In genomic region chr20:63574156-63574828, GRCh38 we compare ENCODE assay signal across 8 cellular contexts. TPM values are rescaled to one million over a fixed set of nuclear protein-coding genes. Genes with fewer than 3 reads are reported as not detected.
DNase-seq lines count a peak whose midpoint lies in the region; ATAC-seq and TF ChIP-seq lines count a peak whose summit lies in the region.

A gene with protein sequence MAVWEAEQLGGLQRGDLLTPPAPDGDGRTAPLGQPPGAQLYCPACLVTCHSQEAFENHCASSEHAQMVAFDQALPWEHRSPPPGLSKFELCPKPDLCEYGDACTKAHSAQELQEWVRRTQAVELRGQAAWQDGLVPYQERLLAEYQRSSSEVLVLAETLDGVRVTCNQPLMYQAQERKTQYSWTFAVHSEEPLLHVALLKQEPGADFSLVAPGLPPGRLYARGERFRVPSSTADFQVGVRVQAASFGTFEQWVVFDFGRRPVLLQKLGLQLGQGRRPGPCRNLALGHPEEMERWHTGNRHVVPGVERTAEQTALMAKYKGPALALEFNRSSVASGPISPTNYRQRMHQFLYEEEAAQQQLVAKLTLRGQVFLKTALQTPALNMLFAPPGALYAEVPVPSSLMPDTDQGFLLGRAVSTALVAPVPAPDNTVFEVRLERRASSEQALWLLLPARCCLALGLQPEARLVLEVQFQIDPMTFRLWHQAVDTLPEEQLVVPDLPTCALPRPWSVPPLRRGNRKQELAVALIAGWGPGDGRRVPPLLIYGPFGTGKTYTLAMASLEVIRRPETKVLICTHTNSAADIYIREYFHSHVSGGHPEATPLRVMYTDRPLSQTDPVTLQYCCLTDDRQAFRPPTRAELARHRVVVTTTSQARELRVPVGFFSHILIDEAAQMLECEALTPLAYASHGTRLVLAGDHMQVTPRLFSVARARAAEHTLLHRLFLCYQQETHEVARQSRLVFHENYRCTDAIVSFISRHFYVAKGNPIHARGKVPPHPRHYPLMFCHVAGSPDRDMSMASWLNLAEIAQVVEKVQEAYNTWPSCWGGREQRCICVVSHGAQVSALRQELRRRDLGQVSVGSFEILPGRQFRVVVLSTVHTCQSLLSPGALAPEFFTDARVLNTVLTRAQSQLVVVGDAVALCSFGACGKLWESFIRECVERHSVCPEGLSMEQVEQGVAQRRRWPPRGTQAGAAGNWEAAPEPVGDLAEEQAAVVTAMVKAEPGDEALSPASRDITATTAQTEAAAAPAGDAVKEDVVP (N-terminal part only) (minus strand): TSS chr20:63574239. CDS start chr20:63572385, 1,854 bp downstream.

- H3K27me3 Mint-ChIP-seq in dendritic cell treated with granulocyte-macrophage colony-stimulating factor and Interleukin-4, amounts not matched to agents 40 ng/mL and 50 ng/mL, for 4 days, result peaks cover 72% of the 10 kb centered on the region

- no peaks in the 10 kb centered on the region for H3K9me3 Mint-ChIP-seq in dendritic cell treated with granulocyte-macrophage colony-stimulating factor and Interleukin-4, amounts not matched to agents 40 ng/mL and 50 ng/mL, for 4 days

- ATAC-seq in GM19463 (IDR thresholded peaks at IDR 0.05; ENCODE audit: unreplicated experiment), result peak; percentile 68
- ATAC-seq in left lung, result peak; percentile 94

- peak within 1 kb of the TSS; percentile 68 for H3K4me3 ChIP-seq in BLaER1
- H3K4me3 ChIP-seq in left lung, result peak within 1 kb of the TSS; percentile 82 to 87

- H3K36me3 ChIP-seq in BLaER1 (no peaks in the 10 kb centered on the region; the same call in 1 of the 2 replicates), left lung (peaks cover 0 to 31% of the 10 kb centered on the region in 2 donors)

- H3K36me3 Mint-ChIP-seq in dendritic cell treated with granulocyte-macrophage colony-stimulating factor and Interleukin-4, amounts not matched to agents 40 ng/mL and 50 ng/mL, for 4 days (ENCODE audit: low read depth), result peaks cover 16% of the 10 kb centered on the region

- TF ChIP-seq CTCF in left lung (IDR thresholded peaks at IDR 0.05), result no peak

- H3K4me2 ChIP-seq in BLaER1, result peak within 1 kb of the TSS; percentile 95

- intact Hi-C loops in dendritic cell treated with granulocyte-macrophage colony-stimulating factor and Interleukin-4, amounts not matched to agents 40 ng/mL and 50 ng/mL, for 4 days (cut with micrococcal nuclease), result no loop called here
- intact Hi-C loops in left lung (cut with DNase I), result no loop called here

- H3K9ac ChIP-seq in BLaER1, result peak within 1 kb of the TSS; percentile 75

- H3K4me1 ChIP-seq in BLaER1, result peaks cover 44% of the 10 kb centered on the region
- H3K4me1 ChIP-seq in left lung, result peaks cover 0 to 41% of the 10 kb centered on the region in 2 donors

- H3K9me3 ChIP-seq in BLaER1 (no peaks in the 10 kb centered on the region), left lung (no peaks in the 10 kb centered on the region)

- peaks cover 43% of the 10 kb centered on the region for H4K20me1 ChIP-seq in BLaER1

- H3K27ac ChIP-seq in BLaER1, result 0 out of 2 replicates have a peak within 1 kb of the TSS, but pooled peaks have one; percentile 26
- peak within 1 kb of the TSS; percentile 77 to 86 for H3K27ac ChIP-seq in left lung

- H3K27me3 ChIP-seq in BLaER1 (peaks cover 41% of the 10 kb centered on the region), left lung (peaks cover 0 to 56% of the 10 kb centered on the region in 2 donors)

- DNase-seq in NCI-H2107 (lab: John Stamatoyannopoulos, UW), result peak; percentile 63
- DNase-seq in activated CD4-positive, CD25-positive, alpha-beta regulatory T cell (lab: John Stamatoyannopoulos, UW), result peak; percentile 60 to 76 (median 67)
- peak; percentile 84 to 92 for DNase-seq in left lung
- peak; percentile 47 to 77 for DNase-seq in stimulated activated CD4-positive, alpha-beta T cell treated with anti-CD3 and anti-CD28 coated beads, Interleukin-4, amount 100 ng/mL, for 4 hours
- no peak for DNase-seq in NCI-H524 treated with DMSO at 0.1 percent for 48 hours (lab: John Stamatoyannopoulos, UW)

- peak within 1 kb of the TSS; percentile 85 for H3K27ac Mint-ChIP-seq in dendritic cell treated with granulocyte-macrophage colony-stimulating factor and Interleukin-4, amounts not matched to agents 40 ng/mL and 50 ng/mL, for 4 days

- H3K4me1 Mint-ChIP-seq in dendritic cell treated with granulocyte-macrophage colony-stimulating factor and Interleukin-4, amounts not matched to agents 40 ng/mL and 50 ng/mL, for 4 days (ENCODE audit: low read depth), result peaks cover 18% of the 10 kb centered on the region

- peak within 1 kb of the TSS; percentile 86 for H3K4me3 Mint-ChIP-seq in dendritic cell treated with granulocyte-macrophage colony-stimulating factor and Interleukin-4, amounts not matched to agents 40 ng/mL and 50 ng/mL, for 4 days

RNA-seq across cellular contexts. Expression of the gene that starts here (rescaled TPM):
- 10 to 100 TPM; 45.8 to 53.3 TPM for total RNA-seq in left lung
